7 cellular contexts compared by ENCODE assay signal in genomic region chr5:11888221-11888620, GRCh38. TPM values are rescaled to one million over a fixed set of nuclear protein-coding genes. Genes with fewer than 3 reads are reported as not detected.
"Had no signal": no experiment of that assay in that cellular context is flagged by ENCODE, and none has a peak within 500 bp of the region (broad histone marks: within the 10 kb centered on the region; RNA-seq: fewer than 3 reads in every experiment).

No MANE protein-coding gene starts in this region.

- H3K9me3 Mint-ChIP-seq: GM23338 had no signal

- H3K4me3 ChIP-seq: GM23338, K562 had no signal

- DNase-seq: H9, HCEC 1CT, IMR-90, KG1 had no signal

- H3K27ac Mint-ChIP-seq: GM23338, H9 had no signal

- ATAC-seq: GM23338, K562 had no signal

- H3K4me1 Mint-ChIP-seq: GM23338, H9 had no signal

- H3K4me3 Mint-ChIP-seq: GM23338, H9 had no signal

RNA-seq across cellular contexts. Expression of gene CTNND2, which starts 16.0 kb away (rescaled TPM):
- total RNA-seq: HT-29, IMR-90 had no signal
